Comparison of ENCODE assay signal across 10 cellular contexts in the genomic region with DNA sequence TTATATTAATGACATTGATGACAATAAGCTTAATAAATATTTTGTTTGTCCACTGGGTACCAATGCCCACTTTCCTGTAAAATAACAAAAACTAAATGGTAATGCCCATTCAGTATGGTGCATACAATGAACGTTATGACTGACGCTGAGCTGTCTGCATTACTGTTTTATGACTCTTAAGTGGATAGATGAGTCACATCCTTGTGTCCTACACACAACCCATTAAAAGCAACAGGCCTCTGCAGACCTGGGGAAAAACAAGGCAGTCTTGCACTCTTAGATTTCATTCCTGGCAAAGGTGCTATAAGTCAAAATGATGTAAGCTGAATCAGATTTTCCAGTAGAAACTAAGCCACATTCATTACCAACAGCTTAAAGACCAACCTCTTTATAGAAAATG.
A peak's percentile ranks its signal among the peaks of the same experiment; 100 is the strongest.
DNase-seq lines count a peak whose midpoint lies in the region; ATAC-seq and TF ChIP-seq lines count a peak whose summit lies in the region.
"Had no signal": no experiment of that assay in that cellular context is flagged by ENCODE, and none has a peak within 500 bp of the region (broad histone marks: within the 10 kb centered on the region; RNA-seq: fewer than 3 reads in every experiment).

No MANE protein-coding gene starts in this region.

- no peaks in the 10 kb centered on the region for H3K36me3 Mint-ChIP-seq in activated CD8-positive, alpha-beta T cell treated with anti-CD3 and anti-CD28 coated beads for 36 hours (ENCODE audit: low read depth)
- no peaks in the 10 kb centered on the region for H3K36me3 Mint-ChIP-seq in activated CD8-positive, alpha-beta T cell treated with anti-CD3 and anti-CD28 coated beads, Interleukin-2, amount 10 ng/mL, durations not matched to agents 7 days and 5 days (ENCODE audit: low read depth)

- peaks cover 7% of the 10 kb centered on the region; the same call in 1 of the 2 replicates for H3K9me3 ChIP-seq in PC-9 (ENCODE audit: insufficient read depth, low read depth)

- no peaks in the 10 kb centered on the region for H4K20me1 ChIP-seq in PC-9 (ENCODE audit: insufficient read depth)

- H3K4me1 Mint-ChIP-seq in activated CD8-positive, alpha-beta T cell treated with anti-CD3 and anti-CD28 coated beads for 36 hours (ENCODE audit: low read depth), result peaks cover 21% of the 10 kb centered on the region
- peaks cover 5% of the 10 kb centered on the region for H3K4me1 Mint-ChIP-seq in activated CD8-positive, alpha-beta T cell treated with anti-CD3 and anti-CD28 coated beads, Interleukin-2, amount 10 ng/mL, durations not matched to agents 7 days and 5 days (ENCODE audit: low read depth)

- H3K4me1 ChIP-seq in PC-9 (replicated peaks; ENCODE audit: insufficient read depth), result peaks cover 72% of the 10 kb centered on the region

- intact Hi-C loops in activated CD8-positive, alpha-beta T cell treated with anti-CD3 and anti-CD28 coated beads for 36 hours (cut with micrococcal nuclease), result no loop called here
- intact Hi-C loops in PC-9 (cut with micrococcal nuclease; ENCODE audit: unreplicated experiment), result loop anchor here (2.0 kb wide), 1 partner anchor 100 kb away; no protein-coding TSS in a partner anchor
- intact Hi-C loops in posterior cingulate gyrus (cut with DNase I), result no loop called here

- H3K4me3 Mint-ChIP-seq in activated CD8-positive, alpha-beta T cell treated with anti-CD3 and anti-CD28 coated beads for 36 hours, result no peak overlapping the region
- no peak overlapping the region for H3K4me3 Mint-ChIP-seq in activated CD8-positive, alpha-beta T cell treated with anti-CD3 and anti-CD28 coated beads, Interleukin-2, amount 10 ng/mL, durations not matched to agents 7 days and 5 days

- H3K27me3 Mint-ChIP-seq in activated CD8-positive, alpha-beta T cell treated with anti-CD3 and anti-CD28 coated beads for 36 hours, result peaks cover 7% of the 10 kb centered on the region
- no peaks in the 10 kb centered on the region for H3K27me3 Mint-ChIP-seq in activated CD8-positive, alpha-beta T cell treated with anti-CD3 and anti-CD28 coated beads, Interleukin-2, amount 10 ng/mL, durations not matched to agents 7 days and 5 days (ENCODE audit: low read depth)

- CTCF ChIA-PET in activated CD8-positive, alpha-beta T cell treated with anti-CD3 and anti-CD28 coated beads for 36 hours (lab: Charles Lee), result interaction anchor here (1.0 kb wide), 1 partner anchor 56 kb away, joined by 6 read pairs; no protein-coding TSS in a partner anchor
- CTCF ChIA-PET in activated CD8-positive, alpha-beta T cell treated with anti-CD3 and anti-CD28 coated beads, Interleukin-2, amount 10 ng/mL, durations not matched to agents 7 days and 5 days (lab: Charles Lee), result no interaction called here
- CTCF ChIA-PET in PC-9 (lab: Charles Lee), result no interaction called here

- no peaks in the 10 kb centered on the region for H3K9me2 ChIP-seq in PC-9 (ENCODE audit: insufficient read depth)

- no peaks in the 10 kb centered on the region for H3K9me3 Mint-ChIP-seq in activated CD8-positive, alpha-beta T cell treated with anti-CD3 and anti-CD28 coated beads for 36 hours
- H3K9me3 Mint-ChIP-seq in activated CD8-positive, alpha-beta T cell treated with anti-CD3 and anti-CD28 coated beads, Interleukin-2, amount 10 ng/mL, durations not matched to agents 7 days and 5 days (ENCODE audit: insufficient read depth), result no peaks in the 10 kb centered on the region

- no TSS peak for BruUV-seq in PC-9 (replicated peaks; lab: Mats Ljungman, UMichigan)

- peak overlapping the region; percentile 92 for H3K27ac ChIP-seq in PC-9
- H3K27ac ChIP-seq: KMS-11 had no signal

- peak; percentile 79 for ATAC-seq in activated CD8-positive, alpha-beta T cell treated with anti-CD3 and anti-CD28 coated beads for 36 hours
- no peak for ATAC-seq in activated CD8-positive, alpha-beta T cell treated with anti-CD3 and anti-CD28 coated beads, Interleukin-2, amount 10 ng/mL, durations not matched to agents 7 days and 5 days

- H3K27me3 ChIP-seq in PC-9 (ENCODE audit: insufficient read depth, low read depth), result no peaks in the 10 kb centered on the region

- peak; percentile 40 for DNase-seq in activated CD8-positive, alpha-beta T cell treated with anti-CD3 and anti-CD28 coated beads for 36 hours
- DNase-seq in activated CD8-positive, alpha-beta T cell treated with anti-CD3 and anti-CD28 coated beads, Interleukin-2, amount 10 ng/mL, durations not matched to agents 7 days and 5 days, result no peak
- DNase-seq in PC-9 (peak; percentile 49 to 97), dermis microvascular lymphatic vessel endothelial cell (ENCODE audit: low read depth in 2 of 2) (peak; percentile 42 to 97), posterior cingulate gyrus (no peak), cerebellum (ENCODE audit: low spot score) (no peak), NCI-H1694 (lab: John Stamatoyannopoulos, UW) (no peak)
- peak in 2 of 3 experiments; percentile 14 to 26 for DNase-seq in stimulated activated CD4-positive, alpha-beta T cell treated with anti-CD3 and anti-CD28 coated beads, TNF-alpha, amount 100 ng/mL, for 24 hours (ENCODE audit: low read depth in 3 of 3)
- DNase-seq: C1 segment of cervical spinal cord had no signal

- no peak overlapping the region for H3K27ac Mint-ChIP-seq in activated CD8-positive, alpha-beta T cell treated with anti-CD3 and anti-CD28 coated beads for 36 hours
- H3K27ac Mint-ChIP-seq in activated CD8-positive, alpha-beta T cell treated with anti-CD3 and anti-CD28 coated beads, Interleukin-2, amount 10 ng/mL, durations not matched to agents 7 days and 5 days, result no peak overlapping the region

- POLR2A ChIA-PET in activated CD8-positive, alpha-beta T cell treated with anti-CD3 and anti-CD28 coated beads for 36 hours (lab: Charles Lee), result no interaction called here
- POLR2A ChIA-PET in activated CD8-positive, alpha-beta T cell treated with anti-CD3 and anti-CD28 coated beads, Interleukin-2, amount 10 ng/mL, durations not matched to agents 7 days and 5 days (lab: Charles Lee), result no interaction called here
- POLR2A ChIA-PET in PC-9 (lab: Charles Lee; ENCODE audit: unreplicated experiment), result interaction anchor here (0.5 to 0.7 kb wide), 3 partner anchors 27 to 199 kb away, joined by 4 to 7 read pairs (median 5); no protein-coding TSS in a partner anchor

- no peaks in the 10 kb centered on the region for H3K36me3 ChIP-seq in PC-9 (ENCODE audit: low read depth)

- TF ChIP-seq CTCF in activated CD8-positive, alpha-beta T cell treated with anti-CD3 and anti-CD28 coated beads for 36 hours (IDR thresholded peaks at IDR 0.05), result no peak
- no peak for TF ChIP-seq CTCF in PC-9 (conservative IDR thresholded peaks at IDR 0.05)

- H3K4me2 ChIP-seq in PC-9, result peak overlapping the region; percentile 44
- H3K4me2 ChIP-seq: KMS-11 had no signal

- H3K79me2 ChIP-seq in PC-9 (ENCODE audit: low read depth), result no peaks in the 10 kb centered on the region

- H3F3A ChIP-seq in PC-9 (ENCODE audit: insufficient read depth, low read depth), result peaks cover 49% of the 10 kb centered on the region

- no peak overlapping the region for H3K4me3 ChIP-seq in PC-9

- H2AFZ ChIP-seq in PC-9, result no peak overlapping the region

Comparison
In these comparisons a context has a peak if more than half of its experiments do, and no peak if none do; other contexts are left out.
1. DNase-seq: peak in activated CD8-positive, alpha-beta T cell treated with anti-CD3 and anti-CD28 coated beads for 36 hours (single experiment), PC-9 (2 of 2), dermis microvascular lymphatic vessel endothelial cell (2 of 2) and stimulated activated CD4-positive, alpha-beta T cell treated with anti-CD3 and anti-CD28 coated beads, TNF-alpha, amount 100 ng/mL, for 24 hours (2 of 3); none in activated CD8-positive, alpha-beta T cell treated with anti-CD3 and anti-CD28 coated beads, Interleukin-2, amount 10 ng/mL, durations not matched to agents 7 days and 5 days (single experiment), posterior cingulate gyrus (0 of 10), cerebellum (single experiment) and NCI-H1694 (single experiment).